Comparison of ENCODE assay signal across 8 cellular contexts in the genomic region with DNA sequence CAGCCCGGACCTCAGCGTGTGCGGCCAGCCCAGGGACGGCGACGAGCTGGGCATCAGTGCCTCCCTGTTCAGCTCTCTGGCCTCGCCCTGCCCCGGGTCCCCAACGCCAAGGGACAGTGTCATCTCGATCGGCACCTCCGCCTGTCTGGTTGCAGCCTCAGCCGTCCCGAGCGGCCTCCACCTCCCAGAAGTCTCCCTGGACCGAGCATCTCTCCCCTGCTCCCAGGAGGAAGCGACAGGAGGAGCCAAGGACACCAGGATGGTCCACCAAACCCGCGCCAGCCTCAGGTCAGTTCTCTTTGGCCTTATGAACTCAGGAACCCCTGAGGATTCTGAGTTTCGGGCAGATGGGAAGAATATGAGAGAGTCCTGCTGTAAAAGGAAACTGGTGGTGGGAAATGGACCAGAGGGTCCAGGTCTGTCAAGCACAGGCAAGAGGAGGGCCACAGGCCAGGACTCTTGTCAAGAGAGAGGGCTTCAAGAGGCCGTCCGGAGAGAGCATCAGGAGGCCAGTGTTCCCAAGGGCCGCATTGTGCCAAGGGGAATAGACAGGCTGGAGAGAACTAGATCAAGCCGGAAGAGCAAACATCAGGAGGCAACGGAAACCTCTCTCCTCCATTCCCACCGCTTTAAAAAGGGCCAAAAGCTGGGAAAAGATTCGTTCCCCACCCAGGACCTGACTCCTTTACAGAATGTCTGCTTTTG. TPM values are rescaled to one million over a fixed set of nuclear protein-coding genes. Genes with fewer than 3 reads are reported as not detected.
DNase-seq lines count a peak whose midpoint lies in the region; ATAC-seq and TF ChIP-seq lines count a peak whose summit lies in the region.

No MANE protein-coding gene starts in this region.

- no peaks in the 10 kb centered on the region for H3K9me3 Mint-ChIP-seq in activated T-cell treated with anti-CD3 and anti-CD28 coated beads, Interleukin-2, amount 50 U/mL, for 24 hours
- H3K9me3 Mint-ChIP-seq in activated CD4-positive, alpha-beta memory T cell treated with anti-CD3 and anti-CD28 coated beads, Interleukin-2, amount 10 ng/mL, durations not matched to agents 7 days and 5 days, result no peaks in the 10 kb centered on the region

- H3K27me3 ChIP-seq in thyroid gland, result no peaks in the 10 kb centered on the region

- no peaks in the 10 kb centered on the region for H3K27me3 Mint-ChIP-seq in activated T-cell treated with anti-CD3 and anti-CD28 coated beads, Interleukin-2, amount 50 U/mL, for 24 hours
- H3K27me3 Mint-ChIP-seq in activated CD4-positive, alpha-beta memory T cell treated with anti-CD3 and anti-CD28 coated beads, Interleukin-2, amount 10 ng/mL, durations not matched to agents 7 days and 5 days, result no peaks in the 10 kb centered on the region

- no peak for TF ChIP-seq POLR2A in thyroid gland (IDR thresholded peaks at IDR 0.05)

- peak overlapping the region; percentile 71 to 95 (median 92) for H3K4me3 ChIP-seq in thyroid gland (replicated peaks in 1 of 3)

- H3K36me3 Mint-ChIP-seq in activated T-cell treated with anti-CD3 and anti-CD28 coated beads, Interleukin-2, amount 50 U/mL, for 24 hours (ENCODE audit: low read depth), result peaks cover 89% of the 10 kb centered on the region
- H3K36me3 Mint-ChIP-seq in activated CD4-positive, alpha-beta memory T cell treated with anti-CD3 and anti-CD28 coated beads, Interleukin-2, amount 10 ng/mL, durations not matched to agents 7 days and 5 days (ENCODE audit: low read depth), result peaks cover 65% of the 10 kb centered on the region

- no peak for TF ChIP-seq CTCF in thyroid gland (IDR thresholded peaks at IDR 0.05)

- no peak overlapping the region for H3K27ac ChIP-seq in thyroid gland

- POLR2A ChIA-PET in activated CD4-positive, alpha-beta memory T cell treated with anti-CD3 and anti-CD28 coated beads, Interleukin-2, amount 10 ng/mL, durations not matched to agents 7 days and 5 days (lab: Charles Lee), result interaction anchor here (0.9 to 3.2 kb wide), 10 partner anchors 8 to 418 kb away, joined by 3 to 41 read pairs (median 8); a partner anchor contains a TSS

- intact Hi-C loops in thyroid gland (cut with DNase I), result no loop called here

- H3K4me1 ChIP-seq in thyroid gland, result peaks cover 13 to 14% of the 10 kb centered on the region in 2 donors

- H3K27ac Mint-ChIP-seq in activated T-cell treated with anti-CD3 and anti-CD28 coated beads, Interleukin-2, amount 50 U/mL, for 24 hours, result peak overlapping the region; percentile 96
- peak overlapping the region; percentile 65 for H3K27ac Mint-ChIP-seq in activated CD4-positive, alpha-beta memory T cell treated with anti-CD3 and anti-CD28 coated beads, Interleukin-2, amount 10 ng/mL, durations not matched to agents 7 days and 5 days

- CTCF ChIA-PET in activated CD4-positive, alpha-beta memory T cell treated with anti-CD3 and anti-CD28 coated beads, Interleukin-2, amount 10 ng/mL, durations not matched to agents 7 days and 5 days (lab: Charles Lee), result interaction anchor here (0.7 to 3.3 kb wide), 11 partner anchors 13 to 121 kb away, joined by 3 to 23 read pairs (median 9); a partner anchor contains a TSS

- no peak for DNase-seq in activated T-cell treated with anti-CD3 and anti-CD28 coated beads, Interleukin-2, amount 50 U/mL, for 24 hours
- DNase-seq in activated T-cell treated with anti-CD3 and anti-CD28 coated beads for 4 hours, result no peak
- DNase-seq in activated CD4-positive, alpha-beta memory T cell treated with anti-CD3 and anti-CD28 coated beads, Interleukin-2, amount 10 ng/mL, durations not matched to agents 7 days and 5 days, result no peak
- peak; percentile 72 for DNase-seq in islet precursor cell
- no peak for DNase-seq in thyroid gland
- DNase-seq in AG20443 (ENCODE audit: low spot score), result no peak
- DNase-seq in kidney tubule cell (ENCODE audit: low spot score), result no peak

- no peaks in the 10 kb centered on the region for H3K9me3 ChIP-seq in thyroid gland

- no peak for ATAC-seq in HG02759 (IDR thresholded peaks at IDR 0.05; ENCODE audit: unreplicated experiment)

- peak overlapping the region; percentile 86 for H3K4me3 Mint-ChIP-seq in activated T-cell treated with anti-CD3 and anti-CD28 coated beads, Interleukin-2, amount 50 U/mL, for 24 hours
- peak overlapping the region; percentile 79 for H3K4me3 Mint-ChIP-seq in activated CD4-positive, alpha-beta memory T cell treated with anti-CD3 and anti-CD28 coated beads, Interleukin-2, amount 10 ng/mL, durations not matched to agents 7 days and 5 days

- WGBS in thyroid gland, 2 donors, result 22 to 38% methylated on average over 11 to 18 of the region's 27 CpGs

- H3K36me3 ChIP-seq in thyroid gland, result no peaks in the 10 kb centered on the region

- peaks cover 54% of the 10 kb centered on the region for H3K4me1 Mint-ChIP-seq in activated T-cell treated with anti-CD3 and anti-CD28 coated beads, Interleukin-2, amount 50 U/mL, for 24 hours (ENCODE audit: low read depth)
- peaks cover 66% of the 10 kb centered on the region for H3K4me1 Mint-ChIP-seq in activated CD4-positive, alpha-beta memory T cell treated with anti-CD3 and anti-CD28 coated beads, Interleukin-2, amount 10 ng/mL, durations not matched to agents 7 days and 5 days

RNA-seq across cellular contexts. Expression of a gene that starts 0.8 kb away (rescaled TPM):
- 10 to 100 TPM; 23.8 to 25.2 TPM for total RNA-seq in activated CD4-positive, alpha-beta memory T cell treated with anti-CD3 and anti-CD28 coated beads, Interleukin-2, amount 10 ng/mL, durations not matched to agents 7 days and 5 days
- under 1 TPM in 2 of 4 donors, not detected in 2; 0.13 to 0.21 TPM for total RNA-seq in thyroid gland

RNA-seq across cellular contexts. Expression of a gene that starts 28.6 kb away (rescaled TPM):
- 10 to 100 TPM; 30.8 to 31.1 TPM for total RNA-seq in activated CD4-positive, alpha-beta memory T cell treated with anti-CD3 and anti-CD28 coated beads, Interleukin-2, amount 10 ng/mL, durations not matched to agents 7 days and 5 days
- under 1 TPM in 1 of 4 donors, not detected in 3; 0.54 TPM for total RNA-seq in thyroid gland

RNA-seq across cellular contexts. Expression of a gene that starts 55.9 kb away (rescaled TPM):
- total RNA-seq in activated CD4-positive, alpha-beta memory T cell treated with anti-CD3 and anti-CD28 coated beads, Interleukin-2, amount 10 ng/mL, durations not matched to agents 7 days and 5 days, result 10 to 100 TPM; 40.4 to 41.6 TPM
- total RNA-seq in thyroid gland, result 10 to 100 TPM in 2 of 4 donors, 1 to 10 TPM in 2; 4.1 to 17.3 (median 11.5) TPM

RNA-seq across cellular contexts. Expression of a gene that starts 56.1 kb away (rescaled TPM):
- total RNA-seq in activated CD4-positive, alpha-beta memory T cell treated with anti-CD3 and anti-CD28 coated beads, Interleukin-2, amount 10 ng/mL, durations not matched to agents 7 days and 5 days, result 10 to 100 TPM; 23.2 to 25.0 TPM
- total RNA-seq in thyroid gland, result 100 to 1,000 TPM in 2 of 4 donors, 10 to 100 TPM in 2; 62.9 to 151 (median 120) TPM

Comparison
In these comparisons a context has a peak if more than half of its experiments do, and no peak if none do; other contexts are left out.
1. RNA of a gene that starts 0.8 kb away (total RNA-seq): 23.8 to 25.2 TPM in activated CD4-positive, alpha-beta memory T cell treated with anti-CD3 and anti-CD28 coated beads, Interleukin-2, amount 10 ng/mL, durations not matched to agents 7 days and 5 days; 0.13 to 0.21 TPM in thyroid gland; every median in the first group is over 10 times any median in the second.
2. RNA of a gene that starts 28.6 kb away (total RNA-seq): 30.8 to 31.1 TPM in activated CD4-positive, alpha-beta memory T cell treated with anti-CD3 and anti-CD28 coated beads, Interleukin-2, amount 10 ng/mL, durations not matched to agents 7 days and 5 days; 0.54 TPM in thyroid gland; every median in the first group is over 10 times any median in the second.